Comparison of ENCODE assay signal across 1 cellular context in the genomic region with DNA sequence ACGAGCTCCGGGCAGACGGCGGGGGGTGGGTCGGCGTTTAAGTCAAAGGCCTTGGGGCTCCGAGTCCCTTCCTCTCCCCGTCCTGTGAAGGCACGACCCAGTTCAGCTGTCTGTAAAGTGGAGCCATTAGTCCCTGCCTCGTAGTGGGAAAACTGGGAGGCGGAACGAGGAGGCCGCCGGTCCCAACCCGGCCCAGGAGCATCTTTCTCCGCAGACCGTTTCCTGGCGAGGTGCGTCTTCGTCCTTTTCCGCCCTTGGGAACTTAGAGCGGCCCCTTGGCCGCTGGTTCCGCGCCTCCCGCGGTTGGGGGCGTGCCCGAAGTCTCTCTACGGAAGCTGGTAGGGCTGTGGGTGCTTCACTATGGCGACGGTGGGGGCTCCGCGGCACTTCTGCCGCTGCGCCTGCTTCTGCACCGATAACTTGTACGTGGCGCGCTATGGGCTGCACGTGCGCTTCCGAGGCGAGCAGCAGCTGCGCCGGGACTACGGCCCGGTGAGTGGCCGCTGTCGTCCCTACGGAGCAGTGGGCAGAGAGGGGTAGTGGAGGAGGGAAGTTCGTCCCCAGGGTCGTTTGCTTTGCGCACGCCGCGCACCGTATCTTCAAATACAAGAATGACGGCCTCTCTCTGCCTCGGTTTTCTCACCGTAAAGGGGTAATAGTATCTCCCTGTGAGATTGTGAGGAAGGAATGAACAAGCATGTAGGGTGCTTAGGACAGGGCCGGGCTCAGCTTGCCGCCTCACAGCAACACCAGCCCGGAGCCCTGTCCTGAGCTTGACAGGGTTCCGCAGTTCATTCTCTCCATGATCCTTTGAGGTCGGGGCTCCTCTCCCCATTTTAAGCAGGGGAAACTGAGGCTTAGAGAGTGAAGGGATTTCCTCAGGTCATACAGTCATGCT.
TF ChIP-seq lines count a peak whose summit lies in the region.

A gene (plus strand): TSS at position 353 of the 898 bp plus-strand sequence. CDS start 8 bp downstream, at position 361.

TF ChIP-seq in K562, 482 proteins besides CTCF, POLR2A, EP300 and RAD21 (continued from another document and continues in another):
- TF ChIP-seq, protein P1, sequence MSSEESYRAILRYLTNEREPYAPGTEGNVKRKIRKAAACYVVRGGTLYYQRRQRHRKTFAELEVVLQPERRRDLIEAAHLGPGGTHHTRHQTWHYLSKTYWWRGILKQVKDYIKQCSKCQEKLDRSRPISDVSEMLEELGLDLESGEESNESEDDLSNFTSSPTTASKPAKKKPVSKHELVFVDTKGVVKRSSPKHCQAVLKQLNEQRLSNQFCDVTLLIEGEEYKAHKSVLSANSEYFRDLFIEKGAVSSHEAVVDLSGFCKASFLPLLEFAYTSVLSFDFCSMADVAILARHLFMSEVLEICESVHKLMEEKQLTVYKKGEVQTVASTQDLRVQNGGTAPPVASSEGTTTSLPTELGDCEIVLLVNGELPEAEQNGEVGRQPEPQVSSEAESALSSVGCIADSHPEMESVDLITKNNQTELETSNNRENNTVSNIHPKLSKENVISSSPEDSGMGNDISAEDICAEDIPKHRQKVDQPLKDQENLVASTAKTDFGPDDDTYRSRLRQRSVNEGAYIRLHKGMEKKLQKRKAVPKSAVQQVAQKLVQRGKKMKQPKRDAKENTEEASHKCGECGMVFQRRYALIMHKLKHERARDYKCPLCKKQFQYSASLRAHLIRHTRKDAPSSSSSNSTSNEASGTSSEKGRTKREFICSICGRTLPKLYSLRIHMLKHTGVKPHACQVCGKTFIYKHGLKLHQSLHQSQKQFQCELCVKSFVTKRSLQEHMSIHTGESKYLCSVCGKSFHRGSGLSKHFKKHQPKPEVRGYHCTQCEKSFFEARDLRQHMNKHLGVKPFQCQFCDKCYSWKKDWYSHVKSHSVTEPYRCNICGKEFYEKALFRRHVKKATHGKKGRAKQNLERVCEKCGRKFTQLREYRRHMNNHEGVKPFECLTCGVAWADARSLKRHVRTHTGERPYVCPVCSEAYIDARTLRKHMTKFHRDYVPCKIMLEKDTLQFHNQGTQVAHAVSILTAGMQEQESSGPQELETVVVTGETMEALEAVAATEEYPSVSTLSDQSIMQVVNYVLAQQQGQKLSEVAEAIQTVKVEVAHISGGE (CRISPR knock-in tag; IDR thresholded peaks at IDR 0.05), result peak in 2 of 3 experiments; percentile 58 to 98; a peak in 3 of 6 replicates
- TF ChIP-seq TEAD1 (CRISPR knock-in tag; IDR thresholded peaks at IDR 0.05) (peak in 1 of 2 experiments; percentile 90; a peak in 2 of 4 replicates), ZFX (CRISPR knock-in tag; IDR thresholded peaks at IDR 0.05) (peak; percentile 71), MECOM (CRISPR knock-in tag; IDR thresholded peaks at IDR 0.05) (no peak), BRD4 (IDR thresholded peaks at IDR 0.05) (peak; percentile 93; the same call in 1 of the 2 replicates), THRAP3 (IDR thresholded peaks at IDR 0.05; ENCODE audit: borderline replicate concordance) (0 out of 2 replicates have a peak, but pooled peaks have one; percentile 29), KLF16 (IDR thresholded peaks at IDR 0.05) (0 out of 2 replicates have a peak, but pooled peaks have one; percentile 36), HDAC8 (tag; IDR thresholded peaks at IDR 0.05) (0 out of 2 replicates have a peak, but pooled peaks have one; percentile 46), NFATC3 (IDR thresholded peaks at IDR 0.05) (0 out of 2 replicates have a peak, but pooled peaks have one; percentile 9), RBM17 (IDR thresholded peaks at IDR 0.05; ENCODE audit: borderline replicate concordance, low read depth, low read length) (no peak), ETV5 (CRISPR knock-in tag; IDR thresholded peaks at IDR 0.05; ENCODE audit: low read depth) (0 out of 2 replicates have a peak, but pooled peaks have one; percentile 53), FIP1L1 (IDR thresholded peaks at IDR 0.05; ENCODE audit: low read depth, low read length, poor library complexity, severe bottlenecking) (peak; percentile 68), CHD2 (IDR thresholded peaks at IDR 0.05; ENCODE audit: low read depth, low read length) (0 out of 2 replicates have a peak, but pooled peaks have one; percentile 14), ARID1B (IDR thresholded peaks at IDR 0.05) (peak; percentile 13; the same call in 1 of the 2 replicates), NCOA2 (IDR thresholded peaks at IDR 0.05; ENCODE audit: partially characterized antibody in 2 of 2) (peak in 1 of 2 experiments; percentile 99), ZKSCAN8 (CRISPR knock-in tag; IDR thresholded peaks at IDR 0.05) (0 out of 2 replicates have a peak, but pooled peaks have one; percentile 61), MBD2 (IDR thresholded peaks at IDR 0.05; ENCODE audit: borderline replicate concordance, low read depth) (peak; percentile 18; the same call in 1 of the 2 replicates), ZFP36 (IDR thresholded peaks at IDR 0.05; ENCODE audit: low read depth, low read length, partially characterized antibody) (peak; percentile 8), RBM14 (IDR thresholded peaks at IDR 0.05; ENCODE audit: borderline replicate concordance, insufficient read depth, low read depth, low read length) (no peak), CHD1 (IDR thresholded peaks at IDR 0.05; ENCODE audit: low read length) (peak; percentile 77), ARID2 (IDR thresholded peaks at IDR 0.05) (0 out of 2 replicates have a peak, but pooled peaks have one; percentile 21), ATF1 (CRISPR knock-in tag; IDR thresholded peaks at IDR 0.05) (no peak), ATF1 (tag; IDR thresholded peaks at IDR 0.05) (peak; percentile 64), PHF8 (IDR thresholded peaks at IDR 0.05; ENCODE audit: borderline replicate concordance, low read length) (peak; percentile 85), BHLHE40 (IDR thresholded peaks at IDR 0.05; ENCODE audit: low read length) (peak; percentile 97), ZNF143 (CRISPR knock-in tag; IDR thresholded peaks at IDR 0.05) (peak; percentile 41; the same call in 1 of the 2 replicates), NCOA1 (IDR thresholded peaks at IDR 0.05; ENCODE audit: low read depth) (peak; percentile 39; the same call in 1 of the 2 replicates), GTF2E2 (tag; IDR thresholded peaks at IDR 0.05) (peak; percentile 81; the same call in 1 of the 2 replicates), CEBPG (CRISPR knock-in tag; IDR thresholded peaks at IDR 0.05) (no peak), CEBPG (tag; conservative IDR thresholded peaks at IDR 0.05 in 1 of 2, IDR thresholded peaks at IDR 0.05 in 1 of 2) (peak in 1 of 2 experiments; percentile 62; a peak in 2 of 4 replicates), FOXK1 (CRISPR knock-in tag; IDR thresholded peaks at IDR 0.05; ENCODE audit: borderline replicate concordance) (0 out of 2 replicates have a peak, but pooled peaks have one; percentile 17)
- TF ChIP-seq, protein P2, sequence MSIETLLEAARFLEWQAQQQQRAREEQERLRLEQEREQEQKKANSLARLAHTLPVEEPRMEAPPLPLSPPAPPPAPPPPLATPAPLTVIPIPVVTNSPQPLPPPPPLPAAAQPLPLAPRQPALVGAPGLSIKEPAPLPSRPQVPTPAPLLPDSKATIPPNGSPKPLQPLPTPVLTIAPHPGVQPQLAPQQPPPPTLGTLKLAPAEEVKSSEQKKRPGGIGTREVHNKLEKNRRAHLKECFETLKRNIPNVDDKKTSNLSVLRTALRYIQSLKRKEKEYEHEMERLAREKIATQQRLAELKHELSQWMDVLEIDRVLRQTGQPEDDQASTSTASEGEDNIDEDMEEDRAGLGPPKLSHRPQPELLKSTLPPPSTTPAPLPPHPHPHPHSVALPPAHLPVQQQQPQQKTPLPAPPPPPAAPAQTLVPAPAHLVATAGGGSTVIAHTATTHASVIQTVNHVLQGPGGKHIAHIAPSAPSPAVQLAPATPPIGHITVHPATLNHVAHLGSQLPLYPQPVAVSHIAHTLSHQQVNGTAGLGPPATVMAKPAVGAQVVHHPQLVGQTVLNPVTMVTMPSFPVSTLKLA (conservative IDR thresholded peaks at IDR 0.05), result peak; percentile 85 to 95
- TF ChIP-seq, protein P3, sequence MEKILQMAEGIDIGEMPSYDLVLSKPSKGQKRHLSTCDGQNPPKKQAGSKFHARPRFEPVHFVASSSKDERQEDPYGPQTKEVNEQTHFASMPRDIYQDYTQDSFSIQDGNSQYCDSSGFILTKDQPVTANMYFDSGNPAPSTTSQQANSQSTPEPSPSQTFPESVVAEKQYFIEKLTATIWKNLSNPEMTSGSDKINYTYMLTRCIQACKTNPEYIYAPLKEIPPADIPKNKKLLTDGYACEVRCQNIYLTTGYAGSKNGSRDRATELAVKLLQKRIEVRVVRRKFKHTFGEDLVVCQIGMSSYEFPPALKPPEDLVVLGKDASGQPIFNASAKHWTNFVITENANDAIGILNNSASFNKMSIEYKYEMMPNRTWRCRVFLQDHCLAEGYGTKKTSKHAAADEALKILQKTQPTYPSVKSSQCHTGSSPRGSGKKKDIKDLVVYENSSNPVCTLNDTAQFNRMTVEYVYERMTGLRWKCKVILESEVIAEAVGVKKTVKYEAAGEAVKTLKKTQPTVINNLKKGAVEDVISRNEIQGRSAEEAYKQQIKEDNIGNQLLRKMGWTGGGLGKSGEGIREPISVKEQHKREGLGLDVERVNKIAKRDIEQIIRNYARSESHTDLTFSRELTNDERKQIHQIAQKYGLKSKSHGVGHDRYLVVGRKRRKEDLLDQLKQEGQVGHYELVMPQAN (IDR thresholded peaks at IDR 0.05; ENCODE audit: borderline replicate concordance), result peak; percentile 94
- TF ChIP-seq, protein P4, sequence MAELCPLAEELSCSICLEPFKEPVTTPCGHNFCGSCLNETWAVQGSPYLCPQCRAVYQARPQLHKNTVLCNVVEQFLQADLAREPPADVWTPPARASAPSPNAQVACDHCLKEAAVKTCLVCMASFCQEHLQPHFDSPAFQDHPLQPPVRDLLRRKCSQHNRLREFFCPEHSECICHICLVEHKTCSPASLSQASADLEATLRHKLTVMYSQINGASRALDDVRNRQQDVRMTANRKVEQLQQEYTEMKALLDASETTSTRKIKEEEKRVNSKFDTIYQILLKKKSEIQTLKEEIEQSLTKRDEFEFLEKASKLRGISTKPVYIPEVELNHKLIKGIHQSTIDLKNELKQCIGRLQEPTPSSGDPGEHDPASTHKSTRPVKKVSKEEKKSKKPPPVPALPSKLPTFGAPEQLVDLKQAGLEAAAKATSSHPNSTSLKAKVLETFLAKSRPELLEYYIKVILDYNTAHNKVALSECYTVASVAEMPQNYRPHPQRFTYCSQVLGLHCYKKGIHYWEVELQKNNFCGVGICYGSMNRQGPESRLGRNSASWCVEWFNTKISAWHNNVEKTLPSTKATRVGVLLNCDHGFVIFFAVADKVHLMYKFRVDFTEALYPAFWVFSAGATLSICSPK (IDR thresholded peaks at IDR 0.05; ENCODE audit: borderline replicate concordance), result 0 out of 2 replicates have a peak, but pooled peaks have one; percentile 74
- TF ChIP-seq, protein P5, sequence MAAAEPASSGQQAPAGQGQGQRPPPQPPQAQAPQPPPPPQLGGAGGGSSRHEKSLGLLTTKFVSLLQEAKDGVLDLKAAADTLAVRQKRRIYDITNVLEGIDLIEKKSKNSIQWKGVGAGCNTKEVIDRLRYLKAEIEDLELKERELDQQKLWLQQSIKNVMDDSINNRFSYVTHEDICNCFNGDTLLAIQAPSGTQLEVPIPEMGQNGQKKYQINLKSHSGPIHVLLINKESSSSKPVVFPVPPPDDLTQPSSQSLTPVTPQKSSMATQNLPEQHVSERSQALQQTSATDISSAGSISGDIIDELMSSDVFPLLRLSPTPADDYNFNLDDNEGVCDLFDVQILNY (CRISPR knock-in tag; IDR thresholded peaks at IDR 0.05), result peak; percentile 75; the same call in 1 of the 2 replicates
- TF ChIP-seq, protein P6, sequence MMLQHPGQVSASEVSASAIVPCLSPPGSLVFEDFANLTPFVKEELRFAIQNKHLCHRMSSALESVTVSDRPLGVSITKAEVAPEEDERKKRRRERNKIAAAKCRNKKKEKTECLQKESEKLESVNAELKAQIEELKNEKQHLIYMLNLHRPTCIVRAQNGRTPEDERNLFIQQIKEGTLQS (IDR thresholded peaks at IDR 0.05), result no peak
- TF ChIP-seq, protein P6 (CRISPR knock-in tag; conservative IDR thresholded peaks at IDR 0.05), result 0 out of 2 replicates have a peak, but pooled peaks have one; percentile 41
- TF ChIP-seq, protein P7, sequence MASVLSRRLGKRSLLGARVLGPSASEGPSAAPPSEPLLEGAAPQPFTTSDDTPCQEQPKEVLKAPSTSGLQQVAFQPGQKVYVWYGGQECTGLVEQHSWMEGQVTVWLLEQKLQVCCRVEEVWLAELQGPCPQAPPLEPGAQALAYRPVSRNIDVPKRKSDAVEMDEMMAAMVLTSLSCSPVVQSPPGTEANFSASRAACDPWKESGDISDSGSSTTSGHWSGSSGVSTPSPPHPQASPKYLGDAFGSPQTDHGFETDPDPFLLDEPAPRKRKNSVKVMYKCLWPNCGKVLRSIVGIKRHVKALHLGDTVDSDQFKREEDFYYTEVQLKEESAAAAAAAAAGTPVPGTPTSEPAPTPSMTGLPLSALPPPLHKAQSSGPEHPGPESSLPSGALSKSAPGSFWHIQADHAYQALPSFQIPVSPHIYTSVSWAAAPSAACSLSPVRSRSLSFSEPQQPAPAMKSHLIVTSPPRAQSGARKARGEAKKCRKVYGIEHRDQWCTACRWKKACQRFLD (CRISPR knock-in tag; IDR thresholded peaks at IDR 0.05), result 0 out of 2 replicates have a peak, but pooled peaks have one; percentile 64
